In the genomic region with DNA sequence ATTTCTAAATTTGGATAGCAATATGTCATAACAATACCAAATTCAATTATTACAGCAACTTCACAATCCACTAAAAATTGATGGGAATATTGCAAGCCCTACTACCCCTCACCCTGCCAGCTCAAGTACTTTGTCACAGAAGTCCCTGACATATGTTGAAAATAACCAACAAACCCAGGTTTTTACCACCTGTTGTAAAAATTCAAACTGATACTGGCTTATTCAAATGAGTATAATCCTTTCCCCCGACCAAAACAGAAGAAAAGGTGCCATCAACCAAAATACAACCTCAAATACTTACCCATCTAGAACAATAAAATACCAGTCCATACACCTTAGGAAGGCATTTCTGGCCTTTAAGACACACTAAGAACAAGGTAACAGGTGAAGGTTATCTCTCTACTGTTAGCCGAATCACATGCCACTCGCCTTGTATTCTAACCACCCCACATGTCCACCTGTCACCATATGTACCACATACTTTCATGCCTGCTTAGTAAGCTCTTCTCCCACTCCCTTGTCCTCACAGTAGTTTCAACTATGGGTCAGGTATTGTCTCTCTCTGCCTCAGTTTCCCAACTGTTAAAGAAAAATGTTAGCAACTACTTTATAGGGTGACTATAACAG, we compare ENCODE assay signal across 1 cellular context.
TF ChIP-seq lines count a peak whose summit lies in the region.

No MANE protein-coding gene starts in this region.

TF ChIP-seq in GM23338, 12 proteins besides CTCF, POLR2A, EP300 and RAD21 (continued from another document):
- TF ChIP-seq, protein P1, sequence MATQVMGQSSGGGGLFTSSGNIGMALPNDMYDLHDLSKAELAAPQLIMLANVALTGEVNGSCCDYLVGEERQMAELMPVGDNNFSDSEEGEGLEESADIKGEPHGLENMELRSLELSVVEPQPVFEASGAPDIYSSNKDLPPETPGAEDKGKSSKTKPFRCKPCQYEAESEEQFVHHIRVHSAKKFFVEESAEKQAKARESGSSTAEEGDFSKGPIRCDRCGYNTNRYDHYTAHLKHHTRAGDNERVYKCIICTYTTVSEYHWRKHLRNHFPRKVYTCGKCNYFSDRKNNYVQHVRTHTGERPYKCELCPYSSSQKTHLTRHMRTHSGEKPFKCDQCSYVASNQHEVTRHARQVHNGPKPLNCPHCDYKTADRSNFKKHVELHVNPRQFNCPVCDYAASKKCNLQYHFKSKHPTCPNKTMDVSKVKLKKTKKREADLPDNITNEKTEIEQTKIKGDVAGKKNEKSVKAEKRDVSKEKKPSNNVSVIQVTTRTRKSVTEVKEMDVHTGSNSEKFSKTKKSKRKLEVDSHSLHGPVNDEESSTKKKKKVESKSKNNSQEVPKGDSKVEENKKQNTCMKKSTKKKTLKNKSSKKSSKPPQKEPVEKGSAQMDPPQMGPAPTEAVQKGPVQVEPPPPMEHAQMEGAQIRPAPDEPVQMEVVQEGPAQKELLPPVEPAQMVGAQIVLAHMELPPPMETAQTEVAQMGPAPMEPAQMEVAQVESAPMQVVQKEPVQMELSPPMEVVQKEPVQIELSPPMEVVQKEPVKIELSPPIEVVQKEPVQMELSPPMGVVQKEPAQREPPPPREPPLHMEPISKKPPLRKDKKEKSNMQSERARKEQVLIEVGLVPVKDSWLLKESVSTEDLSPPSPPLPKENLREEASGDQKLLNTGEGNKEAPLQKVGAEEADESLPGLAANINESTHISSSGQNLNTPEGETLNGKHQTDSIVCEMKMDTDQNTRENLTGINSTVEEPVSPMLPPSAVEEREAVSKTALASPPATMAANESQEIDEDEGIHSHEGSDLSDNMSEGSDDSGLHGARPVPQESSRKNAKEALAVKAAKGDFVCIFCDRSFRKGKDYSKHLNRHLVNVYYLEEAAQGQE (IDR thresholded peaks at IDR 0.05; ENCODE audit: unreplicated experiment) = no peak
- TF ChIP-seq ZNF114 (CRISPR knock-in tag; IDR thresholded peaks at IDR 0.05) (no peak), POLR2AphosphoS5 (IDR thresholded peaks at IDR 0.05; ENCODE audit: low read depth) (no peak), NANOG (IDR thresholded peaks at IDR 0.05; ENCODE audit: borderline replicate concordance) (no peak), ZNF331 (CRISPR knock-in tag; IDR thresholded peaks at IDR 0.05; ENCODE audit: low read depth) (no peak), ZNF462 (CRISPR knock-in tag; IDR thresholded peaks at IDR 0.05) (no peak), STAT1 (IDR thresholded peaks at IDR 0.05; ENCODE audit: unreplicated experiment) (no peak)
- TF ChIP-seq, protein P2, sequence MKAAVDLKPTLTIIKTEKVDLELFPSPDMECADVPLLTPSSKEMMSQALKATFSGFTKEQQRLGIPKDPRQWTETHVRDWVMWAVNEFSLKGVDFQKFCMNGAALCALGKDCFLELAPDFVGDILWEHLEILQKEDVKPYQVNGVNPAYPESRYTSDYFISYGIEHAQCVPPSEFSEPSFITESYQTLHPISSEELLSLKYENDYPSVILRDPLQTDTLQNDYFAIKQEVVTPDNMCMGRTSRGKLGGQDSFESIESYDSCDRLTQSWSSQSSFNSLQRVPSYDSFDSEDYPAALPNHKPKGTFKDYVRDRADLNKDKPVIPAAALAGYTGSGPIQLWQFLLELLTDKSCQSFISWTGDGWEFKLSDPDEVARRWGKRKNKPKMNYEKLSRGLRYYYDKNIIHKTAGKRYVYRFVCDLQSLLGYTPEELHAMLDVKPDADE (IDR thresholded peaks at IDR 0.05) = no peak
